Comparison of ENCODE assay signal across 10 cellular contexts in genomic region chr4:173528378-173529321, GRCh38. TPM values are rescaled to one million over a fixed set of nuclear protein-coding genes. Genes with fewer than 3 reads are reported as not detected.
DNase-seq lines count a peak whose midpoint lies in the region; ATAC-seq and TF ChIP-seq lines count a peak whose summit lies in the region.
"Had no signal": no experiment of that assay in that cellular context is flagged by ENCODE, and none has a peak within 500 bp of the region (broad histone marks: within the 10 kb centered on the region; RNA-seq: fewer than 3 reads in every experiment).

No MANE protein-coding gene starts in this region.

- no peaks in the 10 kb centered on the region for H3K36me3 ChIP-seq in iPS-15b (ENCODE audit: control insufficient read depth, insufficient read depth, low read length)
- H3K36me3 ChIP-seq in thoracic aorta: no peaks in the 10 kb centered on the region

- no peak for TF ChIP-seq CTCF in thoracic aorta (IDR thresholded peaks at IDR 0.05)

- H3K9me3 ChIP-seq in iPS-15b (ENCODE audit: control insufficient read depth, insufficient read depth, low read length) (no peaks in the 10 kb centered on the region), thoracic aorta (no peaks in the 10 kb centered on the region)

- H3K9ac ChIP-seq in iPS-15b (ENCODE audit: low read depth, low read length): no peak overlapping the region

- ATAC-seq in thoracic aorta (ENCODE audit: insufficient number of reproducible peaks, low FRiP score, low read depth) (no peak), HG03196 (IDR thresholded peaks at IDR 0.05; ENCODE audit: unreplicated experiment) (no peak)

- H3K27ac ChIP-seq in thoracic aorta: peak overlapping the region; percentile 88 to 95

- DNase-seq in activated CD8-positive, alpha-beta memory T cell treated with anti-CD3 and anti-CD28 coated beads for 24 hours: peak; percentile 59
- no peak for DNase-seq in activated CD8-positive, alpha-beta memory T cell treated with anti-CD3 and anti-CD28 coated beads, Interleukin-2, amount 50 U/mL, for 4 hours
- peak; percentile 62 for DNase-seq in activated CD8-positive, alpha-beta memory T cell treated with anti-CD3 and anti-CD28 coated beads, Interleukin-2, amount 50 U/mL, for 48 hours
- DNase-seq in thoracic aorta (ENCODE audit: low spot score) (no peak), NCI-H774 (lab: John Stamatoyannopoulos, UW) (no peak)
- DNase-seq in stimulated activated CD4-positive, alpha-beta T cell treated with anti-CD3 and anti-CD28 coated beads, Interleukin-4, amount 100 ng/mL, for 1 hour: no peak
- DNase-seq: stimulated activated CD4-positive, alpha-beta T cell treated with anti-CD3 and anti-CD28 coated beads, Interleukin-15, amount 100 ng/mL, for 24 hours had no signal

- H3K27me3 ChIP-seq in iPS-15b (ENCODE audit: control insufficient read depth, insufficient read depth, low read length) (peaks cover 95% of the 10 kb centered on the region), thoracic aorta (replicated peaks; ENCODE audit: insufficient read depth) (no peaks in the 10 kb centered on the region)

- H3K4me3 ChIP-seq in iPS-15b (ENCODE audit: low read depth, low read length) (peak overlapping the region; percentile 33), thoracic aorta (peak overlapping the region; percentile 76)

- peaks cover 3% of the 10 kb centered on the region for H3K4me1 ChIP-seq in iPS-15b (ENCODE audit: control insufficient read depth, insufficient read depth, low read length)
- H3K4me1 ChIP-seq in thoracic aorta (ENCODE audit: control insufficient read depth in 1 of 2, low read depth in 2 of 2): peaks cover 8 to 39% of the 10 kb centered on the region in 2 donors

RNA-seq across cellular contexts. Expression of gene HAND2, which starts 1.4 kb away (rescaled TPM):
- 10 to 100 TPM; 25.7 to 28.2 TPM for total RNA-seq in thoracic aorta
- total RNA-seq: cerebellum had no signal

Comparison
In these comparisons a context has a peak if more than half of its experiments do, and no peak if none do; other contexts are left out.
1. DNase-seq: peak in activated CD8-positive, alpha-beta memory T cell treated with anti-CD3 and anti-CD28 coated beads for 24 hours (single experiment) and activated CD8-positive, alpha-beta memory T cell treated with anti-CD3 and anti-CD28 coated beads, Interleukin-2, amount 50 U/mL, for 48 hours (single experiment); none in activated CD8-positive, alpha-beta memory T cell treated with anti-CD3 and anti-CD28 coated beads, Interleukin-2, amount 50 U/mL, for 4 hours (single experiment), thoracic aorta (single experiment), stimulated activated CD4-positive, alpha-beta T cell treated with anti-CD3 and anti-CD28 coated beads, Interleukin-4, amount 100 ng/mL, for 1 hour (single experiment) and NCI-H774 (single experiment).